8 cellular contexts compared by ENCODE assay signal in the genomic region with DNA sequence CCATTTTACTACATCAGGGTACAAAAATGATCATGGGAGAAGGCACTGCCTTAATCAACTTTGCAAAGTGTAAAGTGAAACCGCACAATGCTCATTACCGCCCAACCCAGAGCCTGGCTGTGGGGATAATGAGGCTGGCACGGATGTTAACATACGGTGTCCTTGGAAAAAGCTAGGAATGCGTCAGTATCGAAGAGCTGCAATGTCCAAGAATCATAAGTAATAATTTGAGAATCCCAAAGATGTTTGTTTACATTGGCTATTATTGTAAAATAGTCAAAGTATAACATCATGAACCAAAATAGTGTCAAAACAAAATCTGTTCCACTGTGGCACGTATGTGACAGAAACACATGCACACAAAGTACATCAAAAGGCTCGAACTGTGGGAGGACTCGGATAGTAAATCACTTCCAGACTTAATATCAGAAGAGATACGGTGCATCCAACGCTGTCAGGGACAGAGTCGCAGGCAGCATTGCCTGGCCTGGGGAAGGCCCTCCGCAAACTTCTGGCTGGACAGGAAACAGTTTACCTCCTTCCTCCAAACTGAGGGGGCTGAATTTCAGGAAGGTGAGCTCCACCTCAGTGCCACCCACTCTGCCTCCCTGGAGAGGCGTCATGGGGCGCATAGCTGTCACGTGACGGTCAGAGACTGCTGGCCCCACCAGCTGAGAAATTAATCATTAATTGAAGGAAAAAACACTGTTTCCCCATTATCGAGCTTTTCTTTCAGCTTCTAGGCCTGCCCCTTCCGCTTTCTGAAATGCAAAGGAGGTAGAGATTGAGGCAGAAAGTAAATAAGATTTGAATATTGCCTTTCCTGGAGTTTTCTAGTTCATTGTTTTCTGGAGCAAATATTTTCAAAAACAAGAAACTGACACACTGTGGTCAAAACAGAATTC. TPM values are rescaled to one million over a fixed set of nuclear protein-coding genes. Genes with fewer than 3 reads are reported as not detected.
DNase-seq lines count a peak whose midpoint lies in the region; ATAC-seq, FAIRE-seq and TF ChIP-seq lines count a peak whose summit lies in the region.

No MANE protein-coding gene starts in this region.

- peak overlapping the region in 1 of 2 experiments; percentile 9 for H3K14ac ChIP-seq in mesenchymal stem cell (ENCODE audit: low read length in 2 of 2)

- BruUV-seq in A673 (replicated peaks; lab: Mats Ljungman, UMichigan), result no TSS peak

- H3K4me1 ChIP-seq in A673 (ENCODE audit: insufficient read depth, low read length, poor library complexity, severe bottlenecking) (peaks cover 28% of the 10 kb centered on the region), mesenchymal stem cell (ENCODE audit: control insufficient read depth, insufficient read depth, low read depth, low read length) (peaks cover 28% of the 10 kb centered on the region), upper lobe of left lung (peaks cover 30 to 58% (median 44%) of the 10 kb centered on the region in 4 donors)

- peak in 2 of 4 donors; percentile 22 to 66 for TF ChIP-seq POLR2A in upper lobe of left lung (IDR thresholded peaks at IDR 0.05)

- no peak overlapping the region for H2AK5ac ChIP-seq in mesenchymal stem cell (ENCODE audit: low read length, severe bottlenecking)

- H3K9ac ChIP-seq in mesenchymal stem cell (ENCODE audit: low read length), result peak overlapping the region; percentile 97

- H3K18ac ChIP-seq in mesenchymal stem cell (ENCODE audit: low read depth in 1 of 2, low read length in 2 of 2), result peak overlapping the region; percentile 97 to 99

- H4K91ac ChIP-seq in mesenchymal stem cell (ENCODE audit: low read length), result peak overlapping the region; percentile 71

- POLR2A ChIA-PET in A673 (lab: Charles Lee; ENCODE audit: low non-redundant PET), result no interaction called here

- CTCF ChIA-PET in A673 (lab: Charles Lee), result interaction anchor here (0.7 kb wide), 1 partner anchor 1783 kb away, joined by 6 read pairs; no protein-coding TSS in a partner anchor

- WGBS in mesenchymal stem cell, result 23% methylated on average over 14 of the region's 19 CpGs
- 33 to 37% methylated on average over 19 of the region's 19 CpGs for WGBS in upper lobe of left lung, 2 donors

- peak in 1 of 4 donors; percentile 66 for TF ChIP-seq EP300 in upper lobe of left lung (IDR thresholded peaks at IDR 0.05)

- DNase-seq in A673 (ENCODE audit: low spot score) (peak; percentile 72), GM18507 (ENCODE audit: extremely low spot score, insufficient read length, low read depth) (no peak), NOMO-1 treated with DMSO at 0.1 percent for 48 hours (lab: John Stamatoyannopoulos, UW; ENCODE audit: unreplicated experiment) (peak; percentile 47), coronary artery (ENCODE audit: low spot score) (peak; percentile 79), mesenchymal stem cell (peak; percentile 59), upper lobe of left lung (peak in 1 of 2 donors; percentile 83), GM13977 (ENCODE audit: low spot score) (no peak)
- DNase-seq in stimulated activated CD4-positive, alpha-beta T cell treated with anti-CD3 and anti-CD28 coated beads, Interleukin-4, amount 100 ng/mL, for 4 hours, result no peak

- peak overlapping the region; percentile 36 to 95 for H3K4ac ChIP-seq in mesenchymal stem cell (ENCODE audit: low read depth in 1 of 2, low read length in 2 of 2)

- H3K27me3 ChIP-seq in A673 (replicated peaks; ENCODE audit: insufficient read depth, low read depth, low read length, poor library complexity), result no peaks in the 10 kb centered on the region
- peaks cover 0 to 5% of the 10 kb centered on the region in 2 experiments for H3K27me3 ChIP-seq in mesenchymal stem cell (ENCODE audit: control insufficient read depth in 1 of 2, insufficient read depth in 1 of 2, low read length in 2 of 2)
- no peaks in the 10 kb centered on the region for H3K27me3 ChIP-seq in upper lobe of left lung

- H3K36me3 ChIP-seq in A673 (ENCODE audit: insufficient read depth, low read length, poor library complexity, severe bottlenecking) (peaks cover 16% of the 10 kb centered on the region), mesenchymal stem cell (ENCODE audit: control insufficient read depth in 1 of 2, insufficient read depth in 2 of 2, low read depth in 1 of 2, low read length in 2 of 2) (peaks cover 0 to 13% of the 10 kb centered on the region in 2 experiments), upper lobe of left lung (no peaks in the 10 kb centered on the region)

- peak overlapping the region; percentile 62 to 96 for H2BK12ac ChIP-seq in mesenchymal stem cell (ENCODE audit: low read length in 2 of 2)

- FAIRE-seq in GM18507 (lab: Jason Lieb, UNC), result peak; percentile 38

- H4K8ac ChIP-seq in mesenchymal stem cell (ENCODE audit: low read length), result peak overlapping the region; percentile 82

- H2BK120ac ChIP-seq in mesenchymal stem cell (ENCODE audit: low read depth, low read length), result peak overlapping the region; percentile 51

- H3K23ac ChIP-seq in mesenchymal stem cell (ENCODE audit: low read length in 2 of 2), result no peak overlapping the region

- H3K27ac ChIP-seq in A673 (ENCODE audit: low read depth, low read length, poor library complexity, severe bottlenecking) (peak overlapping the region; percentile 100), coronary artery (peak overlapping the region; percentile 99 to 100), mesenchymal stem cell (ENCODE audit: low read length, poor library complexity, severe bottlenecking) (peak overlapping the region; percentile 94), upper lobe of left lung (peak overlapping the region; percentile 97 to 99 (median 98))

- H3K79me1 ChIP-seq in mesenchymal stem cell (replicated peaks; ENCODE audit: low read length, poor library complexity, severe bottlenecking), result peaks cover 3% of the 10 kb centered on the region

- peak overlapping the region; percentile 62 for H3K4me3 ChIP-seq in A673 (ENCODE audit: low read depth, low read length, poor library complexity, severe bottlenecking)
- H3K4me3 ChIP-seq in coronary artery, result peak overlapping the region; percentile 78
- peak overlapping the region in 1 of 2 experiments; percentile 80 for H3K4me3 ChIP-seq in mesenchymal stem cell (ENCODE audit: insufficient read depth in 1 of 2, low read depth in 1 of 2, low read length in 2 of 2)
- peak overlapping the region in 3 of 4 donors; percentile 64 to 67 (median 66) for H3K4me3 ChIP-seq in upper lobe of left lung

- peak overlapping the region; percentile 84 for H3K4me2 ChIP-seq in mesenchymal stem cell (ENCODE audit: low read length, poor library complexity, severe bottlenecking)

- no peak overlapping the region for H2BK15ac ChIP-seq in mesenchymal stem cell (ENCODE audit: low read depth, poor library complexity, severe bottlenecking)

- in situ Hi-C loops in GM13977 (cut with MboI; ENCODE audit: low pct_unique_long_range_greater_than_20kb, low sequenced_read_pairs, unreplicated experiment), result loop anchor here (10.0 to 25.0 kb wide), 2 partner anchors 368 to 1255 kb away; no protein-coding TSS in a partner anchor

- peak overlapping the region; percentile 5 for H2AFZ ChIP-seq in mesenchymal stem cell (ENCODE audit: low read depth, low read length)

- no peak overlapping the region for H2BK5ac ChIP-seq in mesenchymal stem cell (ENCODE audit: low read depth, low read length, poor library complexity, severe bottlenecking)

- H3K9me3 ChIP-seq in A673 (ENCODE audit: low read depth, low read length, poor library complexity, severe bottlenecking) (no peaks in the 10 kb centered on the region), mesenchymal stem cell (ENCODE audit: control insufficient read depth, low read length) (no peaks in the 10 kb centered on the region), upper lobe of left lung (no peaks in the 10 kb centered on the region)

- no peak for ATAC-seq in upper lobe of left lung (ENCODE audit: low FRiP score in 2 of 2)

- no peak for TF ChIP-seq CTCF in A673 (conservative IDR thresholded peaks at IDR 0.05; ENCODE audit: low read depth, low read length)
- no peak for TF ChIP-seq CTCF in coronary artery (IDR thresholded peaks at IDR 0.05)
- TF ChIP-seq CTCF in upper lobe of left lung (IDR thresholded peaks at IDR 0.05), result no peak
- TF ChIP-seq CTCF in GM13977 (IDR thresholded peaks at IDR 0.05; ENCODE audit: extremely low read depth, insufficient read depth, missing control alignments), result no peak

- intact Hi-C loops in A673 (cut with micrococcal nuclease; ENCODE audit: unreplicated experiment), result loop anchor here (5.0 to 10.0 kb wide), 7 partner anchors 98 to 1563 kb away; no protein-coding TSS in a partner anchor

RNA-seq across cellular contexts. Expression of gene ID2, which starts 1.8 kb away (rescaled TPM):
- total RNA-seq in A673 (2021) (235 and 249 TPM in 2 replicates), upper lobe of left lung (100 to 1,000 TPM in 3 of 6 donors, 10 to 100 TPM in 3; 85.4 to 175 (median 110) TPM)
- 53.9 TPM for polyA plus RNA-seq in mesenchymal stem cell (2013, experiment 1 of 2)
- 55.7 TPM for polyA plus RNA-seq in mesenchymal stem cell (2013, experiment 2 of 2)

Comparison
In these comparisons a context has a peak if more than half of its experiments do, and no peak if none do; other contexts are left out.
1. DNase-seq: peak in A673 (single experiment), NOMO-1 treated with DMSO at 0.1 percent for 48 hours (single experiment), coronary artery (single experiment) and mesenchymal stem cell (single experiment); none in GM18507 (single experiment), stimulated activated CD4-positive, alpha-beta T cell treated with anti-CD3 and anti-CD28 coated beads, Interleukin-4, amount 100 ng/mL, for 4 hours (0 of 2) and GM13977 (single experiment).
2. Peak in every context shown above with its lines, with median percentiles within 50 percentile points of each other: H3K27ac ChIP-seq.